ENCODE assay signal across 21 cellular contexts in the genomic region with DNA sequence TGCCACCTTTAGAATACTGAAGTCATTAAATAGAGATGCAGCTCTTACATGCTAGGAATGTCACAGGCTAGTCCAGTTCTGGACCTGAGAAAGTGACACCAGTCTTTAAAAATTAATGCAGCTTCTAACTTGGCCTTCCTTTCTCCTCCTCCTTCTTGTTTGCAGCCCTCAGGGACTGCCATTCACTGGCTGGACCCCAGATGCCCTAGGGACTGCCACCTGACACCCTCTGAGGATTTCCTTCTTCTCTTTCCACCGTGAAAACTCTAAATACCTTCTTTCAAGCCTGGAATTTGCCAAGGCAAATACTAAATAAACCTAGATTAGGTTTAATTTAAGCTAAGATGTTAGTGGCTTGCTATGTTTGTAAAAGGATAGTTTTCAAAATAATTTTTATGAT.
DNase-seq lines count a peak whose midpoint lies in the region; ATAC-seq and TF ChIP-seq lines count a peak whose summit lies in the region.
"Had no signal": no experiment of that assay in that cellular context is flagged by ENCODE, and none has a peak within 500 bp of the region (broad histone marks: within the 10 kb centered on the region; RNA-seq: fewer than 3 reads in every experiment).

No MANE protein-coding gene starts in this region.

- no peak overlapping the region for H3K27ac ChIP-seq in GM23338 (ENCODE audit: low read depth)
- H3K27ac ChIP-seq: 22Rv1, A549, C4-2B, GM23248 had no signal

- CTCF ChIA-PET in WTC11 (lab: Charles Lee) = no interaction called here

- H3K27ac Mint-ChIP-seq in GM23338 = no peak overlapping the region
- H3K27ac Mint-ChIP-seq in WTC11 = no peak overlapping the region
- H3K27ac Mint-ChIP-seq: CD4-positive, alpha-beta T cell; HFFc6 had no signal

- no peaks in the 10 kb centered on the region for H3K36me3 ChIP-seq in GM23338 (ENCODE audit: insufficient read depth)

- POLR2A ChIA-PET in WTC11 (lab: Charles Lee) = no interaction called here

- no peaks in the 10 kb centered on the region for H4K20me1 ChIP-seq in GM23338 (replicated peaks; ENCODE audit: insufficient read depth)

- H3K9me3 Mint-ChIP-seq in GM23338 (peaks cover 12% of the 10 kb centered on the region), WTC11 (peaks cover 18% of the 10 kb centered on the region)

- H3K36me3 Mint-ChIP-seq in GM23338 (ENCODE audit: low read depth) (peaks cover 6% of the 10 kb centered on the region; the same call in 1 of the 3 replicates), WTC11 (peaks cover 9% of the 10 kb centered on the region)

- H3K4me1 Mint-ChIP-seq in GM23338 = no peaks in the 10 kb centered on the region
- H3K4me1 Mint-ChIP-seq in WTC11 = no peaks in the 10 kb centered on the region

- ATAC-seq in GM23338 (0 out of 3 replicates have a peak, but pooled peaks have one; percentile 25), WTC11 (0 out of 2 replicates have a peak, but pooled peaks have one; percentile 22), HG02623 (IDR thresholded peaks at IDR 0.05; ENCODE audit: unreplicated experiment) (no peak)
- ATAC-seq: A549, GM12878, HCT116 had no signal

- H3F3A ChIP-seq in GM23338 (replicated peaks; ENCODE audit: low read depth) = no peaks in the 10 kb centered on the region

- peak; percentile 2 for DNase-seq in DMS 273 (lab: John Stamatoyannopoulos, UW; ENCODE audit: unreplicated experiment)
- DNase-seq in DMS 273 treated with DMSO at 0.1 percent for 48 hours (lab: John Stamatoyannopoulos, UW) = no peak
- DNase-seq in GM23338 (ENCODE audit: low spot score) = peak; percentile 8
- no peak for DNase-seq in WTC11 (ENCODE audit: low spot score)
- peak; percentile 27 for DNase-seq in left kidney (ENCODE audit: low read depth, low spot score)
- DNase-seq in SW 1271 (lab: John Stamatoyannopoulos, UW) = no peak
- no peak for DNase-seq in NCI-H1105 (lab: John Stamatoyannopoulos, UW)
- DNase-seq: AML-193; Caco-2; CD4-positive, alpha-beta T cell; DND-41; EL; GM23248; HFFc6; IMR-90 had no signal

- no peaks in the 10 kb centered on the region for H3K27me3 ChIP-seq in GM23338 (ENCODE audit: insufficient read depth)

- H3K79me2 ChIP-seq in GM23338 (replicated peaks; ENCODE audit: insufficient read depth) = no peaks in the 10 kb centered on the region

- no peaks in the 10 kb centered on the region for H3K4me1 ChIP-seq in GM23338 (ENCODE audit: insufficient read depth)
- H3K4me1 ChIP-seq: A549, Caco-2 had no signal

- H3K9me2 ChIP-seq in GM23338 (ENCODE audit: insufficient read depth) = no peaks in the 10 kb centered on the region

- peaks cover 3% of the 10 kb centered on the region for H3K27me3 Mint-ChIP-seq in GM23338 (ENCODE audit: insufficient read depth, low read depth, poor library complexity)
- no peaks in the 10 kb centered on the region for H3K27me3 Mint-ChIP-seq in WTC11 (ENCODE audit: low read depth)
- H3K27me3 Mint-ChIP-seq: CD4-positive, alpha-beta T cell had no signal

- no peak overlapping the region for H3K4me2 ChIP-seq in GM23338
- H3K4me2 ChIP-seq: A549 had no signal

- no peak overlapping the region for H3K4me3 ChIP-seq in GM23338
- H3K4me3 ChIP-seq: A549, GM12878, GM23248 had no signal

- H3K4me3 Mint-ChIP-seq in GM23338 (no peak overlapping the region), WTC11 (no peak overlapping the region)
- H3K4me3 Mint-ChIP-seq: CD4-positive, alpha-beta T cell; HFFc6 had no signal

- TF ChIP-seq CTCF in GM23338 (conservative IDR thresholded peaks at IDR 0.05; ENCODE audit: low read depth in 2 of 2) (no peak), WTC11 (IDR thresholded peaks at IDR 0.05) (no peak)

- H2AFZ ChIP-seq in GM23338 = no peak overlapping the region
- H2AFZ ChIP-seq: GM23248 had no signal

TF ChIP-seq in GM23338, 12 proteins besides CTCF, POLR2A, EP300 and RAD21:
- TF ChIP-seq, protein P1, sequence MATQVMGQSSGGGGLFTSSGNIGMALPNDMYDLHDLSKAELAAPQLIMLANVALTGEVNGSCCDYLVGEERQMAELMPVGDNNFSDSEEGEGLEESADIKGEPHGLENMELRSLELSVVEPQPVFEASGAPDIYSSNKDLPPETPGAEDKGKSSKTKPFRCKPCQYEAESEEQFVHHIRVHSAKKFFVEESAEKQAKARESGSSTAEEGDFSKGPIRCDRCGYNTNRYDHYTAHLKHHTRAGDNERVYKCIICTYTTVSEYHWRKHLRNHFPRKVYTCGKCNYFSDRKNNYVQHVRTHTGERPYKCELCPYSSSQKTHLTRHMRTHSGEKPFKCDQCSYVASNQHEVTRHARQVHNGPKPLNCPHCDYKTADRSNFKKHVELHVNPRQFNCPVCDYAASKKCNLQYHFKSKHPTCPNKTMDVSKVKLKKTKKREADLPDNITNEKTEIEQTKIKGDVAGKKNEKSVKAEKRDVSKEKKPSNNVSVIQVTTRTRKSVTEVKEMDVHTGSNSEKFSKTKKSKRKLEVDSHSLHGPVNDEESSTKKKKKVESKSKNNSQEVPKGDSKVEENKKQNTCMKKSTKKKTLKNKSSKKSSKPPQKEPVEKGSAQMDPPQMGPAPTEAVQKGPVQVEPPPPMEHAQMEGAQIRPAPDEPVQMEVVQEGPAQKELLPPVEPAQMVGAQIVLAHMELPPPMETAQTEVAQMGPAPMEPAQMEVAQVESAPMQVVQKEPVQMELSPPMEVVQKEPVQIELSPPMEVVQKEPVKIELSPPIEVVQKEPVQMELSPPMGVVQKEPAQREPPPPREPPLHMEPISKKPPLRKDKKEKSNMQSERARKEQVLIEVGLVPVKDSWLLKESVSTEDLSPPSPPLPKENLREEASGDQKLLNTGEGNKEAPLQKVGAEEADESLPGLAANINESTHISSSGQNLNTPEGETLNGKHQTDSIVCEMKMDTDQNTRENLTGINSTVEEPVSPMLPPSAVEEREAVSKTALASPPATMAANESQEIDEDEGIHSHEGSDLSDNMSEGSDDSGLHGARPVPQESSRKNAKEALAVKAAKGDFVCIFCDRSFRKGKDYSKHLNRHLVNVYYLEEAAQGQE (IDR thresholded peaks at IDR 0.05; ENCODE audit: unreplicated experiment) = no peak
- no peak for TF ChIP-seq ZNF331 (CRISPR knock-in tag; IDR thresholded peaks at IDR 0.05; ENCODE audit: low read depth)
- no peak for TF ChIP-seq NANOG (IDR thresholded peaks at IDR 0.05; ENCODE audit: borderline replicate concordance)
- TF ChIP-seq EZH2phosphoT487 (IDR thresholded peaks at IDR 0.05; ENCODE audit: unreplicated experiment) = no peak

TF ChIP-seq in WTC11, 78 proteins besides CTCF, POLR2A, EP300 and RAD21:
- TF ChIP-seq EMX1 (CRISPR knock-in tag; IDR thresholded peaks at IDR 0.05) (no peak), ELF4 (CRISPR knock-in tag; IDR thresholded peaks at IDR 0.05; ENCODE audit: low read depth) (no peak), GRHL2 (CRISPR knock-in tag; IDR thresholded peaks at IDR 0.05; ENCODE audit: insufficient replicate concordance, severe bottlenecking) (no peak), ZNF232 (CRISPR knock-in tag; IDR thresholded peaks at IDR 0.05) (no peak), ESRRA (CRISPR knock-in tag; IDR thresholded peaks at IDR 0.05; ENCODE audit: borderline replicate concordance) (no peak)
- TF ChIP-seq, protein P2, sequence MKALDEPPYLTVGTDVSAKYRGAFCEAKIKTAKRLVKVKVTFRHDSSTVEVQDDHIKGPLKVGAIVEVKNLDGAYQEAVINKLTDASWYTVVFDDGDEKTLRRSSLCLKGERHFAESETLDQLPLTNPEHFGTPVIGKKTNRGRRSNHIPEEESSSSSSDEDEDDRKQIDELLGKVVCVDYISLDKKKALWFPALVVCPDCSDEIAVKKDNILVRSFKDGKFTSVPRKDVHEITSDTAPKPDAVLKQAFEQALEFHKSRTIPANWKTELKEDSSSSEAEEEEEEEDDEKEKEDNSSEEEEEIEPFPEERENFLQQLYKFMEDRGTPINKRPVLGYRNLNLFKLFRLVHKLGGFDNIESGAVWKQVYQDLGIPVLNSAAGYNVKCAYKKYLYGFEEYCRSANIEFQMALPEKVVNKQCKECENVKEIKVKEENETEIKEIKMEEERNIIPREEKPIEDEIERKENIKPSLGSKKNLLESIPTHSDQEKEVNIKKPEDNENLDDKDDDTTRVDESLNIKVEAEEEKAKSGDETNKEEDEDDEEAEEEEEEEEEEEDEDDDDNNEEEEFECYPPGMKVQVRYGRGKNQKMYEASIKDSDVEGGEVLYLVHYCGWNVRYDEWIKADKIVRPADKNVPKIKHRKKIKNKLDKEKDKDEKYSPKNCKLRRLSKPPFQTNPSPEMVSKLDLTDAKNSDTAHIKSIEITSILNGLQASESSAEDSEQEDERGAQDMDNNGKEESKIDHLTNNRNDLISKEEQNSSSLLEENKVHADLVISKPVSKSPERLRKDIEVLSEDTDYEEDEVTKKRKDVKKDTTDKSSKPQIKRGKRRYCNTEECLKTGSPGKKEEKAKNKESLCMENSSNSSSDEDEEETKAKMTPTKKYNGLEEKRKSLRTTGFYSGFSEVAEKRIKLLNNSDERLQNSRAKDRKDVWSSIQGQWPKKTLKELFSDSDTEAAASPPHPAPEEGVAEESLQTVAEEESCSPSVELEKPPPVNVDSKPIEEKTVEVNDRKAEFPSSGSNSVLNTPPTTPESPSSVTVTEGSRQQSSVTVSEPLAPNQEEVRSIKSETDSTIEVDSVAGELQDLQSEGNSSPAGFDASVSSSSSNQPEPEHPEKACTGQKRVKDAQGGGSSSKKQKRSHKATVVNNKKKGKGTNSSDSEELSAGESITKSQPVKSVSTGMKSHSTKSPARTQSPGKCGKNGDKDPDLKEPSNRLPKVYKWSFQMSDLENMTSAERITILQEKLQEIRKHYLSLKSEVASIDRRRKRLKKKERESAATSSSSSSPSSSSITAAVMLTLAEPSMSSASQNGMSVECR (CRISPR knock-in tag; IDR thresholded peaks at IDR 0.05; ENCODE audit: borderline replicate concordance) = no peak

Comparison
In these comparisons a context has a peak if more than half of its experiments do, and no peak if none do; other contexts are left out.
1. DNase-seq: peak in DMS 273 (single experiment), GM23338 (single experiment) and left kidney (single experiment); none in DMS 273 treated with DMSO at 0.1 percent for 48 hours (single experiment), WTC11 (single experiment), SW 1271 (0 of 2) and NCI-H1105 (single experiment).